17 cellular contexts compared by ENCODE assay signal in genomic region chr20:1363522-1363921, GRCh38. TPM values are rescaled to one million over a fixed set of nuclear protein-coding genes. Genes with fewer than 3 reads are reported as not detected.
A peak's percentile ranks its signal among the peaks of the same experiment; 100 is the strongest.
DNase-seq lines count a peak whose midpoint lies in the region; ATAC-seq and TF ChIP-seq lines count a peak whose summit lies in the region.
"Had no signal": no experiment of that assay in that cellular context is flagged by ENCODE, and none has a peak within 500 bp of the region (broad histone marks: within the 10 kb centered on the region; RNA-seq: fewer than 3 reads in every experiment).

No MANE protein-coding gene starts in this region.

- POLR2A ChIA-PET in activated CD8-positive, alpha-beta T cell treated with anti-CD3 and anti-CD28 coated beads, Interleukin-2, amount 10 ng/mL, durations not matched to agents 7 days and 5 days (lab: Charles Lee) = interaction anchor here (1.6 kb wide), 1 partner anchor 14 kb away, joined by 5 read pairs; no protein-coding TSS in a partner anchor

- H3K4me1 Mint-ChIP-seq in activated naive CD4-positive, alpha-beta T cell treated with anti-CD3 and anti-CD28 coated beads, Interleukin-2, amount 10 ng/mL, durations not matched to agents 7 days and 5 days = peaks cover 72% of the 10 kb centered on the region
- peaks cover 84% of the 10 kb centered on the region for H3K4me1 Mint-ChIP-seq in activated CD8-positive, alpha-beta T cell treated with anti-CD3 and anti-CD28 coated beads, Interleukin-2, amount 10 ng/mL, durations not matched to agents 7 days and 5 days (ENCODE audit: low read depth)
- H3K4me1 Mint-ChIP-seq in stimulated activated naive CD8-positive, alpha-beta T cell treated with anti-CD3 and anti-CD28 coated beads, Interleukin-15, amount 100 ng/mL, for 72 hours = peaks cover 78% of the 10 kb centered on the region

- H3K27ac ChIP-seq in esophagus muscularis mucosa (replicated peaks in 1 of 4) = no peak overlapping the region

- ATAC-seq in activated CD8-positive, alpha-beta T cell treated with anti-CD3 and anti-CD28 coated beads, Interleukin-2, amount 10 ng/mL, durations not matched to agents 7 days and 5 days = peak; percentile 9
- ATAC-seq in stimulated activated naive CD8-positive, alpha-beta T cell treated with anti-CD3 and anti-CD28 coated beads, Interleukin-15, amount 100 ng/mL, for 72 hours = no peak
- no peak for ATAC-seq in GM19397 (IDR thresholded peaks at IDR 0.05; ENCODE audit: unreplicated experiment)
- ATAC-seq in GM21367 (IDR thresholded peaks at IDR 0.05; ENCODE audit: unreplicated experiment) = no peak
- ATAC-seq: left colon had no signal

- TF ChIP-seq EP300 in esophagus muscularis mucosa (IDR thresholded peaks at IDR 0.05) = no peak

- TF ChIP-seq POLR2A in esophagus muscularis mucosa (IDR thresholded peaks at IDR 0.05; ENCODE audit: low read depth) = no peak

- 86% methylated on average over 5 of the region's 5 CpGs for WGBS in esophagus muscularis mucosa

- peak overlapping the region; percentile 45 for H3K4me3 Mint-ChIP-seq in activated naive CD4-positive, alpha-beta T cell treated with anti-CD3 and anti-CD28 coated beads, Interleukin-2, amount 10 ng/mL, durations not matched to agents 7 days and 5 days
- H3K4me3 Mint-ChIP-seq in activated CD8-positive, alpha-beta T cell treated with anti-CD3 and anti-CD28 coated beads, Interleukin-2, amount 10 ng/mL, durations not matched to agents 7 days and 5 days = peak overlapping the region; percentile 56
- peak overlapping the region; percentile 43 to 72 for H3K4me3 Mint-ChIP-seq in stimulated activated naive CD8-positive, alpha-beta T cell treated with anti-CD3 and anti-CD28 coated beads, Interleukin-15, amount 100 ng/mL, for 72 hours

- no peak overlapping the region for H3K4me3 ChIP-seq in esophagus muscularis mucosa

- no peak for TF ChIP-seq CTCF in esophagus muscularis mucosa (IDR thresholded peaks at IDR 0.05)

- H3K4me1 ChIP-seq in esophagus muscularis mucosa = peaks cover 0 to under 1% (median under 1%) of the 10 kb centered on the region in 4 donors

- CTCF ChIA-PET in activated naive CD4-positive, alpha-beta T cell treated with anti-CD3 and anti-CD28 coated beads, Interleukin-2, amount 10 ng/mL, durations not matched to agents 7 days and 5 days (lab: Charles Lee) = interaction anchor here (1.4 kb wide), 1 partner anchor 35 kb away, joined by 4 read pairs; the partner anchor contains the start of gene SDCBP2
- CTCF ChIA-PET in activated CD8-positive, alpha-beta T cell treated with anti-CD3 and anti-CD28 coated beads, Interleukin-2, amount 10 ng/mL, durations not matched to agents 7 days and 5 days (lab: Charles Lee) = interaction anchor here (1.8 kb wide), 1 partner anchor 74 kb away, joined by 4 read pairs; no protein-coding TSS in a partner anchor

- H3K27me3 Mint-ChIP-seq in activated naive CD4-positive, alpha-beta T cell treated with anti-CD3 and anti-CD28 coated beads, Interleukin-2, amount 10 ng/mL, durations not matched to agents 7 days and 5 days = no peaks in the 10 kb centered on the region
- no peaks in the 10 kb centered on the region for H3K27me3 Mint-ChIP-seq in activated CD8-positive, alpha-beta T cell treated with anti-CD3 and anti-CD28 coated beads, Interleukin-2, amount 10 ng/mL, durations not matched to agents 7 days and 5 days (ENCODE audit: low read depth)
- H3K27me3 Mint-ChIP-seq in stimulated activated naive CD8-positive, alpha-beta T cell treated with anti-CD3 and anti-CD28 coated beads, Interleukin-15, amount 100 ng/mL, for 72 hours = no peaks in the 10 kb centered on the region

- intact Hi-C loops in esophagus muscularis mucosa (cut with DNase I) = no loop called here

- H3K36me3 Mint-ChIP-seq in activated naive CD4-positive, alpha-beta T cell treated with anti-CD3 and anti-CD28 coated beads, Interleukin-2, amount 10 ng/mL, durations not matched to agents 7 days and 5 days = peaks cover 86% of the 10 kb centered on the region
- H3K36me3 Mint-ChIP-seq in activated CD8-positive, alpha-beta T cell treated with anti-CD3 and anti-CD28 coated beads, Interleukin-2, amount 10 ng/mL, durations not matched to agents 7 days and 5 days (ENCODE audit: low read depth) = peaks cover 90% of the 10 kb centered on the region

- no peak for DNase-seq in activated naive CD4-positive, alpha-beta T cell treated with anti-CD3 and anti-CD28 coated beads, Interleukin-2, amount 10 ng/mL, durations not matched to agents 7 days and 5 days
- no peak for DNase-seq in activated naive CD4-positive, alpha-beta T cell treated with Interleukin-2 at 50 U/mL for 16 hours
- DNase-seq in activated CD8-positive, alpha-beta T cell treated with anti-CD3 and anti-CD28 coated beads, Interleukin-2, amount 10 ng/mL, durations not matched to agents 7 days and 5 days = no peak
- peak; percentile 8 for DNase-seq in esophagus muscularis mucosa (ENCODE audit: extremely low spot score)
- DNase-seq in stimulated activated naive CD8-positive, alpha-beta T cell treated with anti-CD3 and anti-CD28 coated beads, Interleukin-15, amount 100 ng/mL, for 72 hours = no peak
- DNase-seq in DMS79 (lab: John Stamatoyannopoulos, UW) = no peak
- DNase-seq: aorta, COR-L47, glutamatergic neuron, left colon, NCI-H1417 treated with DMSO at 0.1 percent for 48 hours, NCI-H524 treated with DMSO at 0.1 percent for 48 hours, retina, RPMI8226, trophoblast cell had no signal

- no peaks in the 10 kb centered on the region for H3K27me3 ChIP-seq in esophagus muscularis mucosa

- peak overlapping the region; percentile 84 for H3K27ac Mint-ChIP-seq in activated naive CD4-positive, alpha-beta T cell treated with anti-CD3 and anti-CD28 coated beads, Interleukin-2, amount 10 ng/mL, durations not matched to agents 7 days and 5 days
- H3K27ac Mint-ChIP-seq in activated CD8-positive, alpha-beta T cell treated with anti-CD3 and anti-CD28 coated beads, Interleukin-2, amount 10 ng/mL, durations not matched to agents 7 days and 5 days = peak overlapping the region; percentile 68
- H3K27ac Mint-ChIP-seq in stimulated activated naive CD8-positive, alpha-beta T cell treated with anti-CD3 and anti-CD28 coated beads, Interleukin-15, amount 100 ng/mL, for 72 hours = peak overlapping the region in 1 of 2 donors; percentile 48

- H3K36me3 ChIP-seq in esophagus muscularis mucosa = peaks cover 0 to 48% (median 30%) of the 10 kb centered on the region in 4 donors

- H3K9me3 Mint-ChIP-seq in activated naive CD4-positive, alpha-beta T cell treated with anti-CD3 and anti-CD28 coated beads, Interleukin-2, amount 10 ng/mL, durations not matched to agents 7 days and 5 days = peaks cover 9% of the 10 kb centered on the region
- no peaks in the 10 kb centered on the region for H3K9me3 Mint-ChIP-seq in activated CD8-positive, alpha-beta T cell treated with anti-CD3 and anti-CD28 coated beads, Interleukin-2, amount 10 ng/mL, durations not matched to agents 7 days and 5 days (ENCODE audit: insufficient read depth)
- H3K9me3 Mint-ChIP-seq in stimulated activated naive CD8-positive, alpha-beta T cell treated with anti-CD3 and anti-CD28 coated beads, Interleukin-15, amount 100 ng/mL, for 72 hours = peaks cover 0 to 4% of the 10 kb centered on the region in 2 donors

- H3K9me3 ChIP-seq in esophagus muscularis mucosa = no peaks in the 10 kb centered on the region

RNA-seq across cellular contexts. Expression of gene FKBP1A, which starts 29.3 kb away (rescaled TPM):
- 100 to 1,000 TPM; 288 to 291 TPM for total RNA-seq in activated CD8-positive, alpha-beta T cell treated with anti-CD3 and anti-CD28 coated beads, Interleukin-2, amount 10 ng/mL, durations not matched to agents 7 days and 5 days
- total RNA-seq in esophagus muscularis mucosa = 10 to 100 TPM; 84.3 to 99.2 (median 89.8) TPM

RNA-seq across cellular contexts. Expression of gene SDCBP2, which starts 34.6 kb away (rescaled TPM):
- total RNA-seq in activated CD8-positive, alpha-beta T cell treated with anti-CD3 and anti-CD28 coated beads, Interleukin-2, amount 10 ng/mL, durations not matched to agents 7 days and 5 days = 1 to 10 TPM; 1.9 to 2.0 TPM
- total RNA-seq in esophagus muscularis mucosa = 1 to 10 TPM; 2.1 to 6.2 (median 4.1) TPM
